Comparison of ENCODE assay signal across 8 cellular contexts in the genomic region with DNA sequence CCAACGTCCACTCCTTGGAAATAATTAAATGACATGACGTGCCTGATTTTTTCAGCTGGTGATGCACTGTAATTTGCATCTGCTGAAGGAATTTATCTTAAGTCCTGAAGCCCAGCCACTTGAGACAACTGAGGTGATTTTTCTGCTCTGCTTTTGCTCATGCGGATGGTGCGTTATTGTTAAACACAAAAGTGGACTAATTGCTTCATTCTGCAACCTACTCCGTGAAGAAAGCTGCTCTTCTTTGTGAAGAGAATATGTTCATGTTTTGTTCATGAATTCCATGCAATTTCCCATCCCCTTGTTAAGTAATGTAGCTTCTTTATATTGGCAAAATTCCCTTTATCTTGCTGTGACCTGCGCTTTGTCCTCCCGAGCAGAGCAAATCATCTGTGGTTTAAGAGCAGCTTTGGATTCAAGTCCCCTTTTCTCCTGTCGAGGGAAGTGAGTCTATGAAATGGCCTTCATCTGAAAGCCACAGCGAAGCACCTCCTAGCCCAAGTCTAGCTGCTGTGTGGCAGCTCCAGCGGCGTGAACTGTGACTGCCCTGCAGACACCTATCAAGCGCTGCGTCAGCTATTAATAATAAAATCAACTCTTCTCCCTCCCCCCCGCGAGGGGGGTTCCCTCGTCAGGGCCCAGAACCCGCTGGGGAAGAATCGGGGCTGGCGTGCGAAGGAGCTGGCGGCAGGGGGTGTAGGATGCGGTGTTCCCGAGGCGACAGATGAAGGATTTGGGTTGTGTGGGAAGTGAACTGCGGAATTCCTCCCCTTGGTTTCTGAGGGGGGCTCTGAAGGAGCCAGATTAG. TPM values are rescaled to one million over a fixed set of nuclear protein-coding genes. Genes with fewer than 3 reads are reported as not detected.
DNase-seq lines count a peak whose midpoint lies in the region; ATAC-seq and TF ChIP-seq lines count a peak whose summit lies in the region.

No MANE protein-coding gene starts in this region.

- ATAC-seq in HG03060 (IDR thresholded peaks at IDR 0.05; ENCODE audit: low read depth, unreplicated experiment) (peak; percentile 4), gastroesophageal sphincter (peak; percentile 2)

- H3K27me3 ChIP-seq in gastroesophageal sphincter (no peaks in the 10 kb centered on the region), neutrophil (peaks cover 13% of the 10 kb centered on the region), thyroid gland (no peaks in the 10 kb centered on the region)

- DNase-seq in NCI-H510A treated with DMSO at 0.1 percent for 48 hours (lab: John Stamatoyannopoulos, UW): peak; percentile 38
- no peak for DNase-seq in NCI-H510A (lab: John Stamatoyannopoulos, UW)
- peak; percentile 69 for DNase-seq in NCI-H82 treated with DMSO at 0.1 percent for 48 hours (lab: John Stamatoyannopoulos, UW; ENCODE audit: unreplicated experiment)
- peak; percentile 50 for DNase-seq in activated effector memory CD4-positive, alpha-beta T cell treated with Interleukin-2 at 50 U/mL for 16 hours
- DNase-seq in thyroid gland: peak; percentile 34 to 44

- H3K36me3 ChIP-seq in gastroesophageal sphincter (no peaks in the 10 kb centered on the region), neutrophil (no peaks in the 10 kb centered on the region), thyroid gland (no peaks in the 10 kb centered on the region)

- no peak for TF ChIP-seq EP300 in gastroesophageal sphincter (IDR thresholded peaks at IDR 0.05)

- TF ChIP-seq CTCF in gastroesophageal sphincter (IDR thresholded peaks at IDR 0.05) (peak in 2 of 4 experiments; percentile 4 to 40), neutrophil (IDR thresholded peaks at IDR 0.05) (no peak), thyroid gland (IDR thresholded peaks at IDR 0.05) (no peak)

- 7 to 30% methylated on average over 10 to 15 of the region's 25 CpGs for WGBS in gastroesophageal sphincter (ENCODE audit: low coverage in 1 of 2), 2 donors
- WGBS in thyroid gland, 2 donors: 16 to 18% methylated on average over 22 to 23 of the region's 25 CpGs

- H3K27ac ChIP-seq in gastroesophageal sphincter (peak overlapping the region; percentile 72 to 100 (median 99)), neutrophil (peak overlapping the region; percentile 96), thyroid gland (peak overlapping the region; percentile 61 to 99 (median 89))

- H3K4me1 ChIP-seq in gastroesophageal sphincter (peaks cover 0 to 64% (median 4%) of the 10 kb centered on the region in 3 donors), neutrophil (ENCODE audit: control insufficient read depth in 1 of 2, insufficient read depth in 1 of 2, low read depth in 1 of 2, low read length in 1 of 2) (peaks cover 23 to 33% of the 10 kb centered on the region in 2 experiments), thyroid gland (peaks cover 28 to 38% of the 10 kb centered on the region in 2 donors)

- H3K9me3 ChIP-seq in gastroesophageal sphincter: no peaks in the 10 kb centered on the region
- no peaks in the 10 kb centered on the region for H3K9me3 ChIP-seq in neutrophil
- H3K9me3 ChIP-seq in thyroid gland: no peaks in the 10 kb centered on the region

- intact Hi-C loops in thyroid gland (cut with DNase I): loop anchor here (5.0 kb wide), 1 partner anchor 178 kb away; no protein-coding TSS in a partner anchor

- TF ChIP-seq POLR2A in gastroesophageal sphincter (IDR thresholded peaks at IDR 0.05): no peak
- no peak for TF ChIP-seq POLR2A in thyroid gland (IDR thresholded peaks at IDR 0.05)

- peak overlapping the region; percentile 60 to 91 for H3K4me3 ChIP-seq in gastroesophageal sphincter
- H3K4me3 ChIP-seq in neutrophil (ENCODE audit: low read depth in 1 of 2, low read length in 1 of 2): peak overlapping the region; percentile 91 to 92
- peak overlapping the region; percentile 76 to 95 (median 82) for H3K4me3 ChIP-seq in thyroid gland (replicated peaks in 1 of 3)

RNA-seq across cellular contexts. Expression of a gene that starts 0.9 kb away (rescaled TPM):
- total RNA-seq in gastroesophageal sphincter: 100 to 1,000 TPM; 118 to 233 (median 163) TPM
- total RNA-seq in thyroid gland: 100 to 1,000 TPM; 126 to 220 (median 174) TPM
